Comparison of ENCODE assay signal across 1 cellular context in the genomic region with DNA sequence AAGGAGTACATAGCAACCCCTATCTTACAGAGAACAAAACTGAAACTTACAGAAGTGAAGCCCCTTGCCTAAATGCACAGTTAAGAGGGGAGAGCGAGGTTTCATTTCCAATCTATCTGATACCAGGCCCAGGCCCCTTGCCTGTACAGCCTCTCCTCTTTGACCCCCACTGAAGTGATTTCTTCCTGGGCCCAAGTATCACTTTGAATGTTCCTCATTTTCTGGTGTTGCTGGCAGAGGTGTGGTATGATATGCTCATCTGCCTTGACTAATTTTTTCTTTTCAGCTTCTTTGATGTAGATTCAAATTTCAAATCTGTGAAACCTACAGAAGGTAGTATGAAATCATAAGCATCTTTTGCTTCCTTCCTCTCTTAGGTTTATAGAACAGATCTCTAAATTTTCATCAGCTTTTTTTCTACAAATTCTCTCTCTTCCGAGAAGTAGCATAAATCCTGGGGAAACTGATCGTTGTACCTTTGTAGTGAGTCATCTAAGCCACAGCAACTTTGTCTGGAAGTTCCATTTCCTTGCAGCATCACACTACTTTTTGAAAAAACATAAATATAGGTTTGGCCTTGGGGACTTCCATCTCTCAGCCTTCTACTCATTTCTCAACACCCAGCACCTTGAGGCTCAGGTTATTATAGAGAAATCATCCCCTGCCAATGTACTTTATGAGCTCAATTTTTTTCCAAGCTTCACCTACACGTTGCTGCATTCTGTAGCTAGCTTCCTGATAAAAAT.
TF ChIP-seq lines count a peak whose summit lies in the region.

No MANE protein-coding gene starts in this region.

TF ChIP-seq in GM12878, 131 proteins besides CTCF, POLR2A, EP300 and RAD21 (continued from another document):
- TF ChIP-seq JUNB (IDR thresholded peaks at IDR 0.05) (peak; percentile 75), TCF7 (IDR thresholded peaks at IDR 0.05; ENCODE audit: borderline replicate concordance) (0 out of 2 replicates have a peak, but pooled peaks have one; percentile 33), GABPA (IDR thresholded peaks at IDR 0.05; ENCODE audit: low read depth) (0 out of 2 replicates have a peak, but pooled peaks have one; percentile 24)
TF ChIP-seq in GM12878: peak in this region for 12.
